Comparison of ENCODE assay signal across 8 cellular contexts in genomic region chr1:153532769-153533599, GRCh38. TPM values are rescaled to one million over a fixed set of nuclear protein-coding genes. Genes with fewer than 3 reads are reported as not detected.
DNase-seq lines count a peak whose midpoint lies in the region; ATAC-seq and TF ChIP-seq lines count a peak whose summit lies in the region.

No MANE protein-coding gene starts in this region.

- H3K36me3 Mint-ChIP-seq in osteocyte (ENCODE audit: unreplicated experiment), result no peaks in the 10 kb centered on the region

- H3K27me3 Mint-ChIP-seq in osteocyte (ENCODE audit: unreplicated experiment), result no peaks in the 10 kb centered on the region

- WGBS in adipose tissue, 3 donors, result 23 to 24% (median 23%) methylated on average over 34 of the region's 34 CpGs
- WGBS in thyroid gland, 2 donors, result 33 to 35% methylated on average over 32 to 34 of the region's 34 CpGs

- H3K36me3 ChIP-seq in thyroid gland, result no peaks in the 10 kb centered on the region

- H3K4me3 Mint-ChIP-seq in osteocyte (ENCODE audit: unreplicated experiment), result no peak overlapping the region

- peaks cover 27 to 39% of the 10 kb centered on the region in 2 donors for H3K4me1 ChIP-seq in thyroid gland

- peak overlapping the region in 1 of 3 donors; percentile 2 for H3K4me3 ChIP-seq in thyroid gland (replicated peaks in 1 of 3)

- peaks cover 24% of the 10 kb centered on the region for H3K4me1 Mint-ChIP-seq in osteocyte (ENCODE audit: unreplicated experiment)

- peak in 1 of 2 donors; percentile 63 for TF ChIP-seq POLR2A in thyroid gland (IDR thresholded peaks at IDR 0.05)

- H3K27me3 ChIP-seq in thyroid gland, result no peaks in the 10 kb centered on the region

- DNase-seq in DMS79 (lab: John Stamatoyannopoulos, UW), result peak; percentile 85
- DNase-seq in MV-4-11 (lab: John Stamatoyannopoulos, UW), result peak; percentile 53
- DNase-seq in T follicular helper cell (ENCODE audit: low read depth), result peak; percentile 66
- DNase-seq in cardiac septum (ENCODE audit: low spot score), result peak; percentile 96
- DNase-seq in osteocyte (ENCODE audit: extremely low spot score, unreplicated experiment), result no peak
- peak; percentile 89 to 93 for DNase-seq in thyroid gland

- peak overlapping the region; percentile 84 for H3K27ac Mint-ChIP-seq in osteocyte (ENCODE audit: unreplicated experiment)

- intact Hi-C loops in cardiac septum (cut with DNase I), result loop anchor here (1.0 to 5.0 kb wide), 3 partner anchors 22 to 84 kb away; partner anchors contain the start of gene S100A14
- intact Hi-C loops in thyroid gland (cut with DNase I), result loop anchor here (2.0 kb wide), 1 partner anchor 36 kb away; no protein-coding TSS in a partner anchor

- peak; percentile 66 for TF ChIP-seq CTCF in osteocyte (IDR thresholded peaks at IDR 0.05)
- TF ChIP-seq CTCF in thyroid gland (IDR thresholded peaks at IDR 0.05), result peak; percentile 77 to 97 (median 94)

- H3K27ac ChIP-seq in adipose tissue (ENCODE audit: low read depth, low read length) (peak overlapping the region; percentile 28), thyroid gland (peak overlapping the region; percentile 29 to 99 (median 98))

- no peaks in the 10 kb centered on the region for H3K9me3 Mint-ChIP-seq in osteocyte (ENCODE audit: unreplicated experiment)

- no peaks in the 10 kb centered on the region for H3K9me3 ChIP-seq in thyroid gland

- ATAC-seq in GM21825 (IDR thresholded peaks at IDR 0.05; ENCODE audit: unreplicated experiment), result no peak

RNA-seq across cellular contexts. Expression of gene S100A6, which starts 2.8 kb away (rescaled TPM):
- polyA plus RNA-seq in adipose tissue, result 1,000 to 10,000 TPM in 2 of 3 donors, 100 to 1,000 TPM in 1; 125 to 3,055 (median 1,599) TPM
- total RNA-seq in cardiac septum (418 TPM), osteocyte (0.99 and 1.1 TPM in 2 replicates), thyroid gland (100 to 1,000 TPM; 128 to 573 (median 360) TPM)

RNA-seq across cellular contexts. Expression of gene S100A5, which starts 7.8 kb away (rescaled TPM):
- under 1 TPM in 1 of 3 donors, not detected in 2; 0.90 TPM for polyA plus RNA-seq in adipose tissue
- total RNA-seq in cardiac septum (not detected), osteocyte (1.0 TPM in 1 of 2 replicates, not detected in the other), thyroid gland (10 to 100 TPM in 1 of 4 donors, 1 to 10 TPM in 3; 2.2 to 12.6 (median 6.5) TPM)

RNA-seq across cellular contexts. Expression of gene S100A4, which starts 12.6 kb away (rescaled TPM):
- polyA plus RNA-seq in adipose tissue, result 1,000 to 10,000 TPM in 1 of 3 donors, 100 to 1,000 TPM in 1, 10 to 100 TPM in 1; 46.0 to 3,087 (median 447) TPM
- 107 TPM for total RNA-seq in cardiac septum
- total RNA-seq in osteocyte, result 337 and 353 TPM in 2 replicates
- 100 to 1,000 TPM in 2 of 4 donors, 10 to 100 TPM in 2; 57.3 to 251 (median 133) TPM for total RNA-seq in thyroid gland

RNA-seq across cellular contexts. Expression of gene S100A3, which starts 16.1 kb away (rescaled TPM):
- 1 to 10 TPM in 2 of 3 donors, under 1 TPM in 1; 0.37 to 7.2 (median 7.0) TPM for polyA plus RNA-seq in adipose tissue
- 1.3 TPM for total RNA-seq in cardiac septum
- total RNA-seq in osteocyte, result 5.7 and 7.5 TPM in 2 replicates
- 1 to 10 TPM in 1 of 4 donors, under 1 TPM in 1, not detected in 2; 0.83 to 1.7 TPM for total RNA-seq in thyroid gland

RNA-seq across cellular contexts. Expression of gene S100A2, which starts 32.7 kb away (rescaled TPM):
- 1 to 10 TPM in 2 of 3 donors, under 1 TPM in 1; 0.52 to 4.4 (median 2.1) TPM for polyA plus RNA-seq in adipose tissue
- total RNA-seq in cardiac septum (5.0 TPM), osteocyte (8.9 and 11.7 TPM in 2 replicates), thyroid gland (10 to 100 TPM in 1 of 4 donors, 1 to 10 TPM in 3; 2.6 to 10.1 (median 5.9) TPM)

Comparison
In these comparisons a context has a peak if more than half of its experiments do, and no peak if none do; other contexts are left out.
1. RNA of gene S100A6, which starts 2.8 kb away (total RNA-seq): 418 TPM in cardiac septum (single experiment) and 128 to 573 TPM in thyroid gland; 0.99 to 1.1 TPM in osteocyte; every median in the first group is over 10 times any median in the second.